In the genomic region with DNA sequence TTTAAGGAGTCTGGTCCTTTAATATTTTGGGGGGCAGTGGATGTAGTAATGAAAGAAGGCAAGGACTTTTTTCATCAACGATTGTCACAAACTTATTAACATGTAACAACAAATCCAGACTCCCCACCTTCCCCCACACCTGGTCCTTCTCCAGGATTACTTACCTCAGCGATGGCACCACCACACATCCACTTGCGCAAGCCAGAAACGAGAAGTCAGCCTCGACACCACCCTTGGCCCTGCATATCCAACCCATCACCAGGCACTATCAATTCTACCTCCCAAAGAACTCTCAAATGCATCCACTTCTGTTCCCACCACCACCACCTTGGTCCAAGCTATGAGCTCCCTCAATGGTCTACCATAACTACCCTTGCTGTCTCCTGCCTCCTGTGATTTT, we compare ENCODE assay signal across 13 cellular contexts. TPM values are rescaled to one million over a fixed set of nuclear protein-coding genes. Genes with fewer than 3 reads are reported as not detected.
DNase-seq lines count a peak whose midpoint lies in the region; ATAC-seq, FAIRE-seq and TF ChIP-seq lines count a peak whose summit lies in the region.
"Had no signal": no experiment of that assay in that cellular context is flagged by ENCODE, and none has a peak within 500 bp of the region (broad histone marks: within the 10 kb centered on the region; RNA-seq: fewer than 3 reads in every experiment).

No MANE protein-coding gene starts in this region.

- H3K9me3 Mint-ChIP-seq in Calu3 (ENCODE audit: low read depth, unreplicated experiment) (no peaks in the 10 kb centered on the region), IgD-negative memory B cell (no peaks in the 10 kb centered on the region), astrocyte (ENCODE audit: unreplicated experiment) (no peaks in the 10 kb centered on the region), natural killer cell (no peaks in the 10 kb centered on the region)

- ATAC-seq in natural killer cell (no peak), heart right ventricle (no peak), GM19395 (IDR thresholded peaks at IDR 0.05; ENCODE audit: unreplicated experiment) (no peak), HG03139 (IDR thresholded peaks at IDR 0.05; ENCODE audit: unreplicated experiment) (no peak)
- ATAC-seq: left colon had no signal

- H2AFZ ChIP-seq in astrocyte (ENCODE audit: low read depth, low read length) = no peak overlapping the region

- H3K4me3 ChIP-seq in astrocyte (ENCODE audit: insufficient read depth, low read depth, low read length) (no peak overlapping the region), heart right ventricle (no peak overlapping the region)
- H3K4me3 ChIP-seq: cardiac muscle cell, tibial artery had no signal

- H3K4me1 Mint-ChIP-seq in Calu3 (ENCODE audit: low read depth, unreplicated experiment) (peaks cover 50% of the 10 kb centered on the region), IgD-negative memory B cell (peaks cover 72 to 79% (median 76%) of the 10 kb centered on the region in 3 donors), astrocyte (ENCODE audit: low read depth, unreplicated experiment) (peaks cover 54% of the 10 kb centered on the region), natural killer cell (peaks cover 87 to 89% of the 10 kb centered on the region in 2 donors)

- no peak for FAIRE-seq in astrocyte (lab: Jason Lieb, UNC)

- peaks cover 90% of the 10 kb centered on the region for H4K20me1 ChIP-seq in astrocyte (ENCODE audit: insufficient read depth, low read length)

- peak overlapping the region; percentile 97 for H3K27ac Mint-ChIP-seq in Calu3 (ENCODE audit: unreplicated experiment)
- H3K27ac Mint-ChIP-seq in IgD-negative memory B cell = peak overlapping the region; percentile 92 to 100 (median 98)
- H3K27ac Mint-ChIP-seq in astrocyte (ENCODE audit: unreplicated experiment) = no peak overlapping the region
- H3K27ac Mint-ChIP-seq in natural killer cell = peak overlapping the region; percentile 24 to 95

- no peak overlapping the region for H3K9ac ChIP-seq in astrocyte (ENCODE audit: low read length)

- H3K27me3 ChIP-seq in astrocyte (ENCODE audit: insufficient read depth, low read length) (no peaks in the 10 kb centered on the region), heart right ventricle (no peaks in the 10 kb centered on the region)
- H3K27me3 ChIP-seq: cardiac muscle cell, tibial artery had no signal

- peaks cover 100% of the 10 kb centered on the region for H3K79me2 ChIP-seq in astrocyte (ENCODE audit: insufficient read depth, low read length)

- DNase-seq in Calu3 = no peak
- DNase-seq in astrocyte (ENCODE audit: low read depth) = no peak
- DNase-seq in natural killer cell = no peak
- DNase-seq in heart right ventricle = no peak
- DNase-seq in NOMO-1 treated with dmso at 0.1 percent for 144 hours (lab: John Stamatoyannopoulos, UW; ENCODE audit: unreplicated experiment) = no peak
- DNase-seq: DMS79, Kasumi-1, tibial artery had no signal

- H3K4me2 ChIP-seq in astrocyte (ENCODE audit: low read length) = no peak overlapping the region

- peaks cover 100% of the 10 kb centered on the region for H3K36me3 Mint-ChIP-seq in Calu3 (ENCODE audit: insufficient read depth, unreplicated experiment)
- H3K36me3 Mint-ChIP-seq in IgD-negative memory B cell = peaks cover 45% of the 10 kb centered on the region
- peaks cover 9% of the 10 kb centered on the region for H3K36me3 Mint-ChIP-seq in astrocyte (ENCODE audit: low read depth, unreplicated experiment)
- no peaks in the 10 kb centered on the region for H3K36me3 Mint-ChIP-seq in natural killer cell

- H3K36me3 ChIP-seq in astrocyte (ENCODE audit: insufficient read depth, low read length) = peaks cover 6% of the 10 kb centered on the region
- peaks cover 0 to 26% (median 0%) of the 10 kb centered on the region in 9 donors for H3K36me3 ChIP-seq in heart right ventricle
- H3K36me3 ChIP-seq: tibial artery had no signal

- H3K27me3 Mint-ChIP-seq in Calu3 (ENCODE audit: unreplicated experiment) (no peaks in the 10 kb centered on the region), IgD-negative memory B cell (no peaks in the 10 kb centered on the region), astrocyte (ENCODE audit: low read depth, unreplicated experiment) (no peaks in the 10 kb centered on the region), natural killer cell (ENCODE audit: low read depth in 2 of 2) (no peaks in the 10 kb centered on the region)

- TF ChIP-seq CTCF in Calu3 (IDR thresholded peaks at IDR 0.05; ENCODE audit: unreplicated experiment) = no peak
- no peak for TF ChIP-seq CTCF in astrocyte (IDR thresholded peaks at IDR 0.05; ENCODE audit: insufficient read depth, low read depth, low read length)
- TF ChIP-seq CTCF in natural killer cell (IDR thresholded peaks at IDR 0.05) = no peak
- no peak for TF ChIP-seq CTCF in heart right ventricle (IDR thresholded peaks at IDR 0.05)

- H3K27ac ChIP-seq in astrocyte (ENCODE audit: low read depth, low read length) = no peak overlapping the region
- no peak overlapping the region for H3K27ac ChIP-seq in heart right ventricle
- H3K27ac ChIP-seq: cardiac muscle cell, tibial artery had no signal

- intact Hi-C loops in Calu3 (cut with micrococcal nuclease; ENCODE audit: unreplicated experiment) = no loop called here
- intact Hi-C loops in natural killer cell (cut with micrococcal nuclease) = no loop called here
- intact Hi-C loops in heart right ventricle (cut with DNase I) = loop anchor here in 3 of 10 donors (10.0 kb wide), 2 partner anchors 108 to 162 kb away; no protein-coding TSS in a partner anchor

- CTCF ChIA-PET in Calu3 (lab: Charles Lee) = interaction anchor here (1.6 to 2.0 kb wide), 3 partner anchors 41 to 57 kb away, joined by 4 to 12 read pairs (median 6); no protein-coding TSS in a partner anchor

- H3K4me3 Mint-ChIP-seq in Calu3 (ENCODE audit: low read depth, unreplicated experiment) (peak overlapping the region; percentile 85), IgD-negative memory B cell (peak overlapping the region; percentile 68 to 99 (median 99)), astrocyte (ENCODE audit: unreplicated experiment) (peak overlapping the region; percentile 63), natural killer cell (peak overlapping the region; percentile 49)

- WGBS in heart right ventricle, 2 donors = 88 to 89% methylated on average over 5 of the region's 5 CpGs

- no TSS peak for BruUV-seq in Calu3 (replicated peaks; lab: Mats Ljungman, UMichigan)

- H3K4me1 ChIP-seq in astrocyte (ENCODE audit: insufficient read depth, low read length) = peaks cover 27% of the 10 kb centered on the region
- peaks cover 3 to 100% (median 78%) of the 10 kb centered on the region in 9 donors for H3K4me1 ChIP-seq in heart right ventricle

- H3K9me3 ChIP-seq in astrocyte (ENCODE audit: insufficient read depth, low read depth, low read length) = no peaks in the 10 kb centered on the region
- no peaks in the 10 kb centered on the region for H3K9me3 ChIP-seq in heart right ventricle
- H3K9me3 ChIP-seq: tibial artery had no signal

RNA-seq across cellular contexts. Expression of a gene that starts 6.6 kb away (rescaled TPM):
- total RNA-seq in Calu3 (2022) (935 and 954 TPM in 2 replicates), astrocyte (171 and 254 TPM in 2 replicates), natural killer cell (100 to 1,000 TPM; 119 to 157 (median 133) TPM), heart right ventricle (100 to 1,000 TPM; 148 to 227 (median 186) TPM)
- polyA plus RNA-seq in IgD-negative memory B cell (588 TPM), heart right ventricle (100 to 1,000 TPM in 1 of 2 donors, 10 to 100 TPM in 1; 90.3 to 322 TPM)

Comparison
In these comparisons a context has a peak if more than half of its experiments do, and no peak if none do; other contexts are left out.
1. H3K4me3 Mint-ChIP-seq: peak in every context shown above with its lines; median percentile 99 in IgD-negative memory B cell; 85 in Calu3; 63 in astrocyte; 49 in natural killer cell.